Comparison of ENCODE assay signal across 7 cellular contexts in genomic region chr3:177057768-177058167, GRCh38.
DNase-seq lines count a peak whose midpoint lies in the region; ATAC-seq lines count a peak whose summit lies in the region.

No MANE protein-coding gene starts in this region.

- H3K27ac Mint-ChIP-seq in activated CD4-positive, alpha-beta memory T cell treated with anti-CD3 and anti-CD28 coated beads, Interleukin-2, amount 10 ng/mL, durations not matched to agents 7 days and 5 days: no peak overlapping the region

- intact Hi-C loops in cardiac septum (cut with DNase I): loop anchor here (5.0 to 10.0 kb wide), 2 partner anchors 60 to 667 kb away; no protein-coding TSS in a partner anchor

- H3K4me1 Mint-ChIP-seq in activated CD4-positive, alpha-beta memory T cell treated with anti-CD3 and anti-CD28 coated beads, Interleukin-2, amount 10 ng/mL, durations not matched to agents 7 days and 5 days: peaks cover 14% of the 10 kb centered on the region

- no peaks in the 10 kb centered on the region for H3K27me3 Mint-ChIP-seq in activated CD4-positive, alpha-beta memory T cell treated with anti-CD3 and anti-CD28 coated beads, Interleukin-2, amount 10 ng/mL, durations not matched to agents 7 days and 5 days

- POLR2A ChIA-PET in activated CD4-positive, alpha-beta memory T cell treated with anti-CD3 and anti-CD28 coated beads, Interleukin-2, amount 10 ng/mL, durations not matched to agents 7 days and 5 days (lab: Charles Lee): interaction anchor here (1.1 to 2.2 kb wide), 6 partner anchors 10 to 302 kb away, joined by 3 to 8 read pairs (median 5); no protein-coding TSS in a partner anchor

- DNase-seq in activated CD4-positive, alpha-beta memory T cell treated with anti-CD3 and anti-CD28 coated beads, Interleukin-2, amount 10 ng/mL, durations not matched to agents 7 days and 5 days: peak; percentile 41
- peak; percentile 24 to 35 for DNase-seq in stimulated activated CD4-positive, alpha-beta T cell treated with anti-CD3 and anti-CD28 coated beads, Interleukin-4, amount 100 ng/mL, for 48 hours (ENCODE audit: low read depth in 2 of 2)
- DNase-seq in cardiac septum (ENCODE audit: low spot score) (no peak), NCI-H1436 (lab: John Stamatoyannopoulos, UW) (no peak), SHP77 treated with DMSO at 0.1 percent for 48 hours (lab: John Stamatoyannopoulos, UW) (no peak)

- H3K36me3 Mint-ChIP-seq in activated CD4-positive, alpha-beta memory T cell treated with anti-CD3 and anti-CD28 coated beads, Interleukin-2, amount 10 ng/mL, durations not matched to agents 7 days and 5 days (ENCODE audit: low read depth): peaks cover 26% of the 10 kb centered on the region

- no peaks in the 10 kb centered on the region for H3K9me3 Mint-ChIP-seq in activated CD4-positive, alpha-beta memory T cell treated with anti-CD3 and anti-CD28 coated beads, Interleukin-2, amount 10 ng/mL, durations not matched to agents 7 days and 5 days

- H3K4me3 Mint-ChIP-seq in activated CD4-positive, alpha-beta memory T cell treated with anti-CD3 and anti-CD28 coated beads, Interleukin-2, amount 10 ng/mL, durations not matched to agents 7 days and 5 days: no peak overlapping the region

- ATAC-seq in GM19324 (IDR thresholded peaks at IDR 0.05; ENCODE audit: low FRiP score, unreplicated experiment): peak; percentile 73
- ATAC-seq in HG03045 (IDR thresholded peaks at IDR 0.05; ENCODE audit: unreplicated experiment): peak; percentile 91

- CTCF ChIA-PET in activated CD4-positive, alpha-beta memory T cell treated with anti-CD3 and anti-CD28 coated beads, Interleukin-2, amount 10 ng/mL, durations not matched to agents 7 days and 5 days (lab: Charles Lee): interaction anchor here (0.6 to 1.4 kb wide), 3 partner anchors 141 to 752 kb away, joined by 3 to 4 read pairs (median 3); no protein-coding TSS in a partner anchor

Comparison
In these comparisons a context has a peak if more than half of its experiments do, and no peak if none do; other contexts are left out.
1. DNase-seq: peak in activated CD4-positive, alpha-beta memory T cell treated with anti-CD3 and anti-CD28 coated beads, Interleukin-2, amount 10 ng/mL, durations not matched to agents 7 days and 5 days (single experiment) and stimulated activated CD4-positive, alpha-beta T cell treated with anti-CD3 and anti-CD28 coated beads, Interleukin-4, amount 100 ng/mL, for 48 hours (2 of 2); none in cardiac septum (single experiment), NCI-H1436 (single experiment) and SHP77 treated with DMSO at 0.1 percent for 48 hours (single experiment).